In the genomic region with DNA sequence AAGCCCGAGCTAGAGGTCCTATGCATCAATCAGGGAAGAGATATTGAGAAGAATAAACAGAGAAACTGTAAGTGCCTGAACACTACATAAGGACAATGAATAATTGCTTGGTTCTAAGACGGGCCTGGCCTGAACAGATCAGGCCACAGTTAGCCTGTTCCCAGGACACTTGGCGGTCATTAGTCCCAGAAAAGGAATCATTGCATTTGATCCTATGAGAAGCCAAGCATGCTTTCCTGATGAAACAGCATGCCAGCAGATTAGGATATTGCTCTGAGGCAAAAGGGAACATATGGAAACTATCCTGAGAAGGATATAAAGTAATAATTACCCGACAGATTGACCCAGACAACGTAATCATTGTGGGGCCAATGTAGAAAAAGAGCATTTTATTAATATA, we compare ENCODE assay signal across 1 cellular context.
TF ChIP-seq lines count a peak whose summit lies in the region.

No MANE protein-coding gene starts in this region.

TF ChIP-seq in SK-N-SH treated with all-trans-retinoic acid at 6 μM for 48 hours, 23 proteins besides CTCF, POLR2A, EP300 and RAD21 (continued from another document):
- TF ChIP-seq ZNF70 (CRISPR knock-in tag; IDR thresholded peaks at IDR 0.05) = no peak
- no peak for TF ChIP-seq ZNF8 (CRISPR knock-in tag; IDR thresholded peaks at IDR 0.05)
- no peak for TF ChIP-seq BACH2 (CRISPR knock-in tag; IDR thresholded peaks at IDR 0.05; ENCODE audit: borderline replicate concordance)
- TF ChIP-seq, protein P1, sequence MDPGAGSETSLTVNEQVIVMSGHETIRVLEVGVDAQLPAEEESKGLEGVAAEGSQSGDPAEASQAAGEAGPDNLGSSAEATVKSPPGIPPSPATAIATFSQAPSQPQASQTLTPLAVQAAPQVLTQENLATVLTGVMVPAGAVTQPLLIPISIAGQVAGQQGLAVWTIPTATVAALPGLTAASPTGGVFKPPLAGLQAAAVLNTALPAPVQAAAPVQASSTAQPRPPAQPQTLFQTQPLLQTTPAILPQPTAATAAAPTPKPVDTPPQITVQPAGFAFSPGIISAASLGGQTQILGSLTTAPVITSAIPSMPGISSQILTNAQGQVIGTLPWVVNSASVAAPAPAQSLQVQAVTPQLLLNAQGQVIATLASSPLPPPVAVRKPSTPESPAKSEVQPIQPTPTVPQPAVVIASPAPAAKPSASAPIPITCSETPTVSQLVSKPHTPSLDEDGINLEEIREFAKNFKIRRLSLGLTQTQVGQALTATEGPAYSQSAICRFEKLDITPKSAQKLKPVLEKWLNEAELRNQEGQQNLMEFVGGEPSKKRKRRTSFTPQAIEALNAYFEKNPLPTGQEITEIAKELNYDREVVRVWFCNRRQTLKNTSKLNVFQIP (CRISPR knock-in tag; IDR thresholded peaks at IDR 0.05; ENCODE audit: borderline replicate concordance, low read depth) = no peak
- no peak for TF ChIP-seq TOX (CRISPR knock-in tag; IDR thresholded peaks at IDR 0.05; ENCODE audit: borderline replicate concordance)
- TF ChIP-seq TCF4 (CRISPR knock-in tag; IDR thresholded peaks at IDR 0.05; ENCODE audit: borderline replicate concordance) = no peak
- no peak for TF ChIP-seq GLIS3 (CRISPR knock-in tag; IDR thresholded peaks at IDR 0.05)
